1 cellular context compared by ENCODE assay signal in the genomic region with DNA sequence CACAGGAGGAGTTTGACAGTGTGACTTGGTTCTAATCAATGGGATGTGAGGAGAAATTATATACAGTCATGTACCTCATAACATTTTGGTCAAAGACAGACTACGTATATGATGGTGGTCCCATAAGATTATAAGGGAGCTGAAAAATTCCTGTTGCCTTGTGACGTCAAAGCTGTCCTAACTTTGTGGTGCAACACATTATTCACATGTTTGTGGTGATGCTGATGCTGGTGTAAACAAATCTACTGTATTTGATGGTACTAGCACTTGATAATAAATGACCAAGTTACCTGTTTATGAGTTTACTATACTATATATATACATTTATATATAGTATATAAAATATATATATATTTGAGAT.
TF ChIP-seq lines count a peak whose summit lies in the region.

No MANE protein-coding gene starts in this region.

TF ChIP-seq in HepG2, 621 proteins besides CTCF, POLR2A, EP300 and RAD21:
- TF ChIP-seq CEBPB (IDR thresholded peaks at IDR 0.05; ENCODE audit: borderline replicate concordance, low read depth, low read length) (no peak), CREB1 (IDR thresholded peaks at IDR 0.05) (peak; percentile 77), CREB1 (CRISPR knock-in tag; IDR thresholded peaks at IDR 0.05) (no peak)
- TF ChIP-seq, protein P1, sequence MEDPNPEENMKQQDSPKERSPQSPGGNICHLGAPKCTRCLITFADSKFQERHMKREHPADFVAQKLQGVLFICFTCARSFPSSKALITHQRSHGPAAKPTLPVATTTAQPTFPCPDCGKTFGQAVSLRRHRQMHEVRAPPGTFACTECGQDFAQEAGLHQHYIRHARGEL (CRISPR knock-in tag; IDR thresholded peaks at IDR 0.05): no peak
